ENCODE assay signal across 8 cellular contexts in the genomic region with DNA sequence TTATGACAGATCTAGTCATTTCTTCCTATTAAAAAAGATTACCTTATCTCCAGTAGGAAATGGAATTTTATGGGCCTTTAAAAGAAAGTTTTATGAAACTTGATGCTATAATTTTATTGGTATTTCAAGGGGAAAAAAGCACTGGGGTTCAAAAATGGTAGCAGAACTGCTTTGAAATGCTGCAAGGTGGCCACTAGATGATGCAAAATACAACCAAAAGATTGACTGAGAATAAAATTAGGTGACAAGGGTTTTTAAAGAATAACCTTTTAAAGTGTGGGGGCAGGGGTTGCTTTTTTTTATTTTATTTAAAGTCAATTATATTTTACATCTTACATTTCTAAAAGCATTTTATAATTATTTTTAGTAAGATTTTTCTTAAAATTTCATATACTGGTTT.
A peak's percentile ranks its signal among the peaks of the same experiment; 100 is the strongest.
DNase-seq lines count a peak whose midpoint lies in the region; ATAC-seq and TF ChIP-seq lines count a peak whose summit lies in the region.

No MANE protein-coding gene starts in this region.

- H3K4me1 ChIP-seq in Loucy (ENCODE audit: insufficient read depth, low read length, poor library complexity, severe bottlenecking) (no peaks in the 10 kb centered on the region), ovary (ENCODE audit: insufficient read depth) (peaks cover 2% of the 10 kb centered on the region)

- DNase-seq in D341Med (ENCODE audit: low spot score) (peak; percentile 30), dermis blood vessel endothelial cell (peak; percentile 41), ovary (no peak), kidney tubule cell (ENCODE audit: low spot score) (no peak), mesothelial cell of epicardium (ENCODE audit: low spot score in 2 of 2, unreplicated experiment in 2 of 2) (no peak), RKO (ENCODE audit: low spot score) (no peak)

- H3F3A ChIP-seq in Loucy (ENCODE audit: low read depth): no peaks in the 10 kb centered on the region

- no peak overlapping the region for H3K27ac ChIP-seq in ovary

- no peak overlapping the region for H2AFZ ChIP-seq in Loucy (ENCODE audit: low read length)

- peak; percentile 58 for TF ChIP-seq CTCF in Loucy (conservative IDR thresholded peaks at IDR 0.05; ENCODE audit: low read length)
- peak in 2 of 3 donors; percentile 32 to 61 for TF ChIP-seq CTCF in ovary (IDR thresholded peaks at IDR 0.05)
- TF ChIP-seq CTCF in mesothelial cell of epicardium (IDR thresholded peaks at IDR 0.05; ENCODE audit: unreplicated experiment): no peak

- H3K4me3 ChIP-seq in Loucy (ENCODE audit: low read length, poor library complexity, severe bottlenecking) (no peak overlapping the region), ovary (no peak overlapping the region)

- no peak overlapping the region for H3K4me3 Mint-ChIP-seq in mesothelial cell of epicardium

- no peak for TF ChIP-seq POLR2A in ovary (IDR thresholded peaks at IDR 0.05)

- H3K9me3 ChIP-seq in Loucy (ENCODE audit: insufficient read depth, low read depth, low read length) (no peaks in the 10 kb centered on the region), ovary (no peaks in the 10 kb centered on the region)

- no peak overlapping the region for H3K4me2 ChIP-seq in Loucy (ENCODE audit: low read depth, low read length, poor library complexity, severe bottlenecking)

- H3K27ac Mint-ChIP-seq in mesothelial cell of epicardium: no peak overlapping the region

- intact Hi-C loops in ovary (cut with DNase I): loop anchor here in 2 of 4 donors (10.0 kb wide), 2 partner anchors 52 to 252 kb away; no protein-coding TSS in a partner anchor

- no peaks in the 10 kb centered on the region for H3K9me3 Mint-ChIP-seq in mesothelial cell of epicardium

- no peaks in the 10 kb centered on the region for H3K79me2 ChIP-seq in Loucy (ENCODE audit: insufficient read depth, low read length)

- H3K4me1 Mint-ChIP-seq in mesothelial cell of epicardium: peaks cover 5% of the 10 kb centered on the region

- H3K36me3 ChIP-seq in Loucy (ENCODE audit: insufficient read depth, low read length): peaks cover 31% of the 10 kb centered on the region; the same call in 1 of the 2 replicates
- H3K36me3 ChIP-seq in ovary: no peaks in the 10 kb centered on the region

- no peaks in the 10 kb centered on the region for H3K9me2 ChIP-seq in Loucy (replicated peaks; ENCODE audit: low read depth, low read length)

- H3K27me3 Mint-ChIP-seq in mesothelial cell of epicardium (ENCODE audit: low read depth): no peaks in the 10 kb centered on the region

- no peak for TF ChIP-seq EP300 in ovary (IDR thresholded peaks at IDR 0.05)

- peaks cover 24% of the 10 kb centered on the region for H3K36me3 Mint-ChIP-seq in mesothelial cell of epicardium

- no peak for ATAC-seq in GM21423 (IDR thresholded peaks at IDR 0.05; ENCODE audit: unreplicated experiment)

- H4K20me1 ChIP-seq in Loucy (ENCODE audit: insufficient read depth, low read length, poor library complexity, severe bottlenecking): no peaks in the 10 kb centered on the region

- H3K9ac ChIP-seq in Loucy (ENCODE audit: low read depth, low read length, poor library complexity, severe bottlenecking): no peak overlapping the region

- H3K27me3 ChIP-seq in Loucy (ENCODE audit: insufficient read depth, low read length, poor library complexity, severe bottlenecking) (no peaks in the 10 kb centered on the region), ovary (peaks cover 2% of the 10 kb centered on the region)

Comparison
In these comparisons a context has a peak if more than half of its experiments do, and no peak if none do; other contexts are left out.
1. DNase-seq: peak in D341Med (single experiment) and dermis blood vessel endothelial cell (single experiment); none in ovary (0 of 5), kidney tubule cell (single experiment), mesothelial cell of epicardium (0 of 2) and RKO (single experiment).